Comparison of ENCODE assay signal across 1 cellular context in genomic region chr12:51392556-51393237, GRCh38.
TF ChIP-seq lines count a peak whose summit lies in the region.

No MANE protein-coding gene starts in this region.

TF ChIP-seq in IMR-90, 13 proteins besides CTCF, POLR2A, EP300 and RAD21 (continued from another document):
- TF ChIP-seq USF2 (IDR thresholded peaks at IDR 0.05; ENCODE audit: low read depth, low read length) (no peak), SMC3 (IDR thresholded peaks at IDR 0.05; ENCODE audit: low read depth, low read length) (no peak), RCOR1 (IDR thresholded peaks at IDR 0.05; ENCODE audit: insufficient replicate concordance, low read length) (no peak)
TF ChIP-seq in IMR-90: peak in this region for 0.
